11 cellular contexts compared by ENCODE assay signal in the genomic region with DNA sequence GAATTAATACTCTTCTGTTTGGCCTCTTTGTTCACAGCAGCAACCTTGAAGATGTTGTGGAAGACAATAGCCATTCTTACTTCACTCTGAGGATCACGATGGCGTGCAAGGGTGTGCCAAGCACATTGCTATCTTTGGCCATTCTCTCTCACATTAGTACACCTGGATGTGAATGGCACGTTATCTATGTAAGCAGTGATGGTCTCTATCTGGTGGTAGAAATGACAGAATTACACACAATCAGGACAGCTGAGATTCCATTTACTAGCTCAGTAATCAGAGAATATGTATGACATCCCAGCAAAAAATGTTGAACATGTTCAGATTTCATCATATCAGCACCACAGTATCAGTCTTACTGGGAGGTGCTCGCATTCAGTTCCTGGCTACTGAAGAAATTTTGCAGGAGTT.
DNase-seq lines count a peak whose midpoint lies in the region; ATAC-seq and TF ChIP-seq lines count a peak whose summit lies in the region.
"Had no signal": no experiment of that assay in that cellular context is flagged by ENCODE, and none has a peak within 500 bp of the region (broad histone marks: within the 10 kb centered on the region; RNA-seq: fewer than 3 reads in every experiment).

No MANE protein-coding gene starts in this region.

- H3K27me3 ChIP-seq in foreskin keratinocyte, result no peaks in the 10 kb centered on the region
- H3K27me3 ChIP-seq: upper lobe of right lung had no signal

- peak; percentile 18 for DNase-seq in NCI-H2171 treated with DMSO at 0.1 percent for 48 hours (lab: John Stamatoyannopoulos, UW)
- DNase-seq in NCI-H2171 (lab: John Stamatoyannopoulos, UW), result no peak
- peak; percentile 41 to 68 for DNase-seq in foreskin keratinocyte
- no peak for DNase-seq in T-helper 2 cell
- DNase-seq in NCI-H2227 (lab: John Stamatoyannopoulos, UW; ENCODE audit: unreplicated experiment), result no peak
- DNase-seq: activated CD4-positive, alpha-beta T cell treated with anti-CD3 and anti-CD28 coated beads for 4 hours; upper lobe of right lung had no signal

- peaks cover 7% of the 10 kb centered on the region for H3K4me1 ChIP-seq in foreskin keratinocyte
- H3K4me1 ChIP-seq: upper lobe of right lung had no signal

- ATAC-seq in foreskin keratinocyte (no peak), GM19455 (IDR thresholded peaks at IDR 0.05; ENCODE audit: unreplicated experiment) (no peak)
- ATAC-seq: natural killer cell treated with Interleukin-12 subunit alpha and Interleukin-12 subunit beta and Interleukin-15 and Interleukin-18, amount 100 ng/mL, for 72 hours; upper lobe of right lung had no signal

- TF ChIP-seq CTCF in foreskin keratinocyte (conservative IDR thresholded peaks at IDR 0.05), result no peak

- H3K27ac ChIP-seq in angular gyrus (ENCODE audit: low read depth, low read length), result peak overlapping the region; percentile 84
- no peak overlapping the region for H3K27ac ChIP-seq in foreskin keratinocyte
- peak overlapping the region; percentile 77 for H3K27ac ChIP-seq in temporal lobe (ENCODE audit: low read depth, low read length)
- H3K27ac ChIP-seq: upper lobe of right lung had no signal

Comparison
In these comparisons a context has a peak if more than half of its experiments do, and no peak if none do; other contexts are left out.
1. DNase-seq: peak in NCI-H2171 treated with DMSO at 0.1 percent for 48 hours (single experiment) and foreskin keratinocyte (2 of 2); none in NCI-H2171 (single experiment), T-helper 2 cell (0 of 5) and NCI-H2227 (single experiment).